In the genomic region with DNA sequence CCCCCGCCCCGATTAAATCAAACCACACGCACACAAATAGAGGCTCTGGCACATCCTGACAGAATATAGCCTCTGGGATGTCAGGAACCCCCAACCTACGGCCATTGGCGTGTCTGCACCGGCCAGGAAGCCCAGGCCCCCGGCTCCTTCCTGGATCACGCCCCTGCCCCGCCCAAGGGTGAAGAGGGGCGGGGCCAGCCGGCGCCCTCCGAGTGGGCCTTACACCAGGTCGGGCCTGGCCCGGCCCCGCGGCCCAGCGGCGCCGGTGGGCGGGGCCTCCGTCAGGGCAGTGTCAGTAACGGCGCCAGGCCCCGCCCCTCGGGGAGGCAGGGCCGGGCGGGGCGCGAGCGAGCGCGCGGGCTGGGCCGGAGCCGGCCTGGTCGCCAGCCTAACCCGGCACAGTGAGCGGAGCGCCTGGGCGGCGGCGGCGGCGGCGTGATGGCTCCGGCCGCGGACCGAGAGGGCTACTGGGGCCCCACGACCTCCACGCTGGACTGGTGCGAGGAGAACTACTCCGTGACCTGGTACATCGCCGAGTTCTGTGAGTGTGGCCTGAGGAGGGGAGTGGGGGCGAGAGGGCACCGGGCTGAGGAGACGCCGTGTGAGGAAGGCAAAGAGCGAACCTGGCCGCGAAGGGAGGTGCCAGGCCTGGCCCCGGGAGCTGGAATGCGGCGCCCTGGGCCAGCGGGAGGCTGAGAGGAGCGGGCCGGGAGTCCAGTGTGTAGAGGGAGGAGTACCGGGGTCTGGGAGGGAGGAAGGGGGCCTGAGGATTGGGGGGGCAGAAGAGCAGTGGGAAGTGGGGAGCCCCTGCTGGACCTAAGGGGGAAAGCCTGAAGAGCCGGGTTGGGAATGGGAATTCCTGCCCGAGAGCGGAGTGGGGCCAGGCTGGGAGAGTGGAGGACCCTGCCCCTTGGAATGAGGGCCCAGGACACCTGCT, we compare ENCODE assay signal across 8 cellular contexts. TPM values are rescaled to one million over a fixed set of nuclear protein-coding genes. Genes with fewer than 3 reads are reported as not detected.
DNase-seq lines count a peak whose midpoint lies in the region; FAIRE-seq and TF ChIP-seq lines count a peak whose summit lies in the region.

ACER3 (plus strand) TSS at position 380 of the 937 bp plus-strand sequence; CDS start at position 439, 59 bp downstream.

- no peak within 1 kb of the TSS for H4K5ac ChIP-seq in H9 (ENCODE audit: insufficient read length, low read depth, low read length)

- H3K27ac ChIP-seq in H9 (ENCODE audit: insufficient read length, low read depth, low read length) (no peak within 1 kb of the TSS), SJCRH30 (peak within 1 kb of the TSS; percentile 58)

- FAIRE-seq in frontal cortex (lab: Jason Lieb, UNC): no peak

- H3K4ac ChIP-seq in H9 (ENCODE audit: low read depth, low read length): no peak within 1 kb of the TSS

- peak within 1 kb of the TSS; percentile 85 for H3K4me3 ChIP-seq in Loucy (ENCODE audit: low read length, poor library complexity, severe bottlenecking)
- H3K4me3 ChIP-seq in SJCRH30: peak within 1 kb of the TSS; percentile 73

- no peak within 1 kb of the TSS for H2AK5ac ChIP-seq in H9 (ENCODE audit: insufficient read length, low read length)

- H3K4me3 Mint-ChIP-seq in H9: peak within 1 kb of the TSS; percentile 92

- H3K4me1 Mint-ChIP-seq in H9: peaks cover 17 to 30% of the 10 kb centered on the region in 2 experiments

- H2BK5ac ChIP-seq in H9 (ENCODE audit: insufficient read length, low read length): no peak within 1 kb of the TSS

- peak within 1 kb of the TSS; percentile 98 for H3K18ac ChIP-seq in H9 (ENCODE audit: insufficient read length, low read depth, low read length)

- H3K36me3 ChIP-seq in Loucy (ENCODE audit: insufficient read depth, low read length) (no peaks in the 10 kb centered on the region), SJCRH30 (no peaks in the 10 kb centered on the region)

- no peaks in the 10 kb centered on the region for H3K9me3 Mint-ChIP-seq in H9

- DNase-seq in GM04503 (ENCODE audit: low read depth) (peak; percentile 33), H9 (peak; percentile 94), SJCRH30 (peak; percentile 90 to 93), frontal cortex (ENCODE audit: low spot score in 2 of 2) (peak; percentile 96 to 98), nucleus accumbens (lab: John Stamatoyannopoulos, UW) (peak in 55 of 56 donors; percentile 30 to 94 (median 77)), superior temporal gyrus (ENCODE audit: extremely low spot score) (peak; percentile 85)
- peak; percentile 78 for DNase-seq in activated gamma-delta T cell treated with anti-CD3 and anti-CD28 coated beads, Interleukin-2, amount 50 U/mL, for 16 hours (ENCODE audit: low read depth)

- H2BK12ac ChIP-seq in H9 (ENCODE audit: insufficient read length, low read depth, low read length): no peak within 1 kb of the TSS

- no peak within 1 kb of the TSS for H2BK15ac ChIP-seq in H9 (ENCODE audit: low read depth, low read length)

- WGBS in H9 (ENCODE audit: extremely low coverage, insufficient read length, low lambda C conversion rate): no CpG with 5 or more reads among the region's 73 CpGs

- no peak within 1 kb of the TSS for H3T11ph ChIP-seq in H9 (ENCODE audit: low read length)

- H3K79me2 ChIP-seq in H9 (ENCODE audit: insufficient read depth, low read length): no peaks in the 10 kb centered on the region
- 0 out of 2 replicates have a peak, but pooled peaks cover 16% of the 10 kb centered on the region for H3K79me2 ChIP-seq in Loucy (ENCODE audit: insufficient read depth, low read length)

- no peak within 1 kb of the TSS for H2BK20ac ChIP-seq in H9 (ENCODE audit: low read depth, low read length, poor library complexity, severe bottlenecking)

- no peak within 1 kb of the TSS for H3K23ac ChIP-seq in H9 (ENCODE audit: insufficient read length, low read depth, low read length)

- peak within 1 kb of the TSS; percentile 16 to 96 (median 94); a peak in 4 of 7 replicates for H3K27ac Mint-ChIP-seq in H9

- no peaks in the 10 kb centered on the region for H3K27me3 ChIP-seq in H9 (ENCODE audit: insufficient read depth, low read length)
- no peaks in the 10 kb centered on the region for H3K27me3 ChIP-seq in Loucy (ENCODE audit: insufficient read depth, low read length, poor library complexity, severe bottlenecking)
- no peaks in the 10 kb centered on the region for H3K27me3 ChIP-seq in SJCRH30

- no peaks in the 10 kb centered on the region for H3K9me2 ChIP-seq in Loucy (replicated peaks; ENCODE audit: low read depth, low read length)

- H3K79me1 ChIP-seq in H9 (ENCODE audit: insufficient read depth, low read depth, low read length, poor library complexity, severe bottlenecking): no peaks in the 10 kb centered on the region

- H3K56ac ChIP-seq in H9 (ENCODE audit: insufficient read length, low read depth, low read length): no peak within 1 kb of the TSS

- H3K4me1 ChIP-seq in H9 (ENCODE audit: insufficient read depth, low read length): peaks cover 7% of the 10 kb centered on the region; the same call in 1 of the 2 replicates
- peaks cover 27% of the 10 kb centered on the region for H3K4me1 ChIP-seq in Loucy (ENCODE audit: insufficient read depth, low read length, poor library complexity, severe bottlenecking)
- peaks cover 15% of the 10 kb centered on the region for H3K4me1 ChIP-seq in SJCRH30

- peaks cover 6% of the 10 kb centered on the region for H3K23me2 ChIP-seq in H9 (ENCODE audit: insufficient read length, low read depth, low read length, poor library complexity, severe bottlenecking)

- H4K8ac ChIP-seq in H9 (replicated peaks; ENCODE audit: insufficient read length, low read depth, low read length): no peak within 1 kb of the TSS

- H2AFZ ChIP-seq in H9 (ENCODE audit: low read length): no peak within 1 kb of the TSS
- peak within 1 kb of the TSS; percentile 94 for H2AFZ ChIP-seq in Loucy (ENCODE audit: low read length)

- no peaks in the 10 kb centered on the region for H3K9me3 ChIP-seq in H9 (ENCODE audit: control insufficient read depth, low read depth, low read length)
- no peaks in the 10 kb centered on the region for H3K9me3 ChIP-seq in Loucy (ENCODE audit: insufficient read depth, low read depth, low read length)
- no peaks in the 10 kb centered on the region for H3K9me3 ChIP-seq in SJCRH30 (replicated peaks)

- H4K20me1 ChIP-seq in H9 (ENCODE audit: control insufficient read depth, insufficient read depth, insufficient read length): peaks cover 2% of the 10 kb centered on the region
- H4K20me1 ChIP-seq in Loucy (ENCODE audit: insufficient read depth, low read length, poor library complexity, severe bottlenecking): no peaks in the 10 kb centered on the region

- H3K4me2 ChIP-seq in H9 (ENCODE audit: insufficient read depth, insufficient read length, low read length) (peak within 1 kb of the TSS; percentile 64), Loucy (ENCODE audit: low read depth, low read length, poor library complexity, severe bottlenecking) (peak within 1 kb of the TSS; percentile 96)

- H3K27me3 Mint-ChIP-seq in H9 (ENCODE audit: low read depth): peaks cover 2% of the 10 kb centered on the region; the same call in 1 of the 2 replicates

- H3K9ac ChIP-seq in H9 (ENCODE audit: extremely low read depth, insufficient read length, low read length) (peak within 1 kb of the TSS; percentile 91), Loucy (ENCODE audit: low read depth, low read length, poor library complexity, severe bottlenecking) (peak within 1 kb of the TSS; percentile 82)

- no peak within 1 kb of the TSS for H4K91ac ChIP-seq in H9 (ENCODE audit: insufficient read length, low read depth, low read length)

- H3K14ac ChIP-seq in H9 (ENCODE audit: insufficient read depth, low read length): peak within 1 kb of the TSS; percentile 94

- TF ChIP-seq CTCF in H9 (conservative IDR thresholded peaks at IDR 0.05): no peak; the same call in 2 of the 3 replicates
- no peak for TF ChIP-seq CTCF in Loucy (conservative IDR thresholded peaks at IDR 0.05; ENCODE audit: low read length)

- H3F3A ChIP-seq in Loucy (ENCODE audit: low read depth): 0 out of 2 replicates have a peak, but pooled peaks cover 3% of the 10 kb centered on the region

- H3K36me3 Mint-ChIP-seq in H9 (ENCODE audit: insufficient read depth in 1 of 3, low read depth in 3 of 3): peaks cover 0 to 4% (median 3%) of the 10 kb centered on the region in 3 experiments; a peak in 2 of 7 replicates

- H2BK120ac ChIP-seq in H9 (ENCODE audit: low read depth, low read length, poor library complexity, severe bottlenecking): no peak within 1 kb of the TSS

RNA-seq across cellular contexts. Expression of gene ACER3, which starts in this region (rescaled TPM):
- total RNA-seq in H9 (2021) (14.7 and 17.2 TPM in 2 replicates), frontal cortex (14.7 TPM)
- 17.3 and 22.1 TPM in 2 replicates for total RNA-seq in SJCRH30 (2014; rRNA removed; shearing (Covaris generic))

Comparison
In these comparisons a context has a peak if more than half of its experiments do, and no peak if none do; other contexts are left out.
1. DNase-seq: peak in every context shown above with its lines; median percentile 97 in frontal cortex; 94 in H9; 92 in SJCRH30; 85 in superior temporal gyrus; 78 in activated gamma-delta T cell treated with anti-CD3 and anti-CD28 coated beads, Interleukin-2, amount 50 U/mL, for 16 hours; 77 in nucleus accumbens; 33 in GM04503.